12 cellular contexts compared by ENCODE assay signal in genomic region chr1:239247299-239247698, GRCh38.
"Had no signal": no experiment of that assay in that cellular context is flagged by ENCODE, and none has a peak within 500 bp of the region (broad histone marks: within the 10 kb centered on the region; RNA-seq: fewer than 3 reads in every experiment).

No MANE protein-coding gene starts in this region.

- H2AFZ ChIP-seq: parathyroid adenoma had no signal

- H3K79me2 ChIP-seq: parathyroid adenoma had no signal

- H3K27me3 ChIP-seq: cardiac muscle cell, gastroesophageal sphincter had no signal

- H3K9me3 ChIP-seq: gastroesophageal sphincter, thoracic aorta had no signal

- ATAC-seq: gastroesophageal sphincter had no signal

- H3K9ac ChIP-seq: parathyroid adenoma had no signal

- H3K4me3 ChIP-seq: cardiac muscle cell, gastroesophageal sphincter, thoracic aorta had no signal

- DNase-seq: activated CD4-positive, alpha-beta T cell treated with anti-CD3 and anti-CD28 coated beads, Interleukin-2, amount 50 U/mL, for 1 hour; activated effector memory CD4-positive, alpha-beta T cell treated with Interleukin-2 at 50 U/mL for 16 hours; anterior cingulate cortex; hippocampal formation; kidney glomerular epithelial cell; stimulated activated CD4-positive, alpha-beta T cell treated with anti-CD3 and anti-CD28 coated beads, Interleukin-15, amount 100 ng/mL, for 24 hours; stimulated activated CD4-positive, alpha-beta T cell treated with anti-CD3 and anti-CD28 coated beads, Interleukin-4, amount 100 ng/mL, for 24 hours had no signal

- H3K36me3 ChIP-seq: cardiac muscle cell, gastroesophageal sphincter, thoracic aorta had no signal

- FAIRE-seq: colon had no signal

- H3K4me1 ChIP-seq: gastroesophageal sphincter, parathyroid adenoma had no signal

- H3K27ac ChIP-seq: cardiac muscle cell, gastroesophageal sphincter, parathyroid adenoma, thoracic aorta had no signal
